ENCODE assay signal across 12 cellular contexts in genomic region chr13:76764429-76764828, GRCh38.
A peak's percentile ranks its signal among the peaks of the same experiment; 100 is the strongest.
DNase-seq lines count a peak whose midpoint lies in the region; ATAC-seq and TF ChIP-seq lines count a peak whose summit lies in the region.
"Had no signal": no experiment of that assay in that cellular context is flagged by ENCODE, and none has a peak within 500 bp of the region (broad histone marks: within the 10 kb centered on the region; RNA-seq: fewer than 3 reads in every experiment).

No MANE protein-coding gene starts in this region.

- H3K36me3 Mint-ChIP-seq in type B pancreatic cell = no peaks in the 10 kb centered on the region
- H3K36me3 Mint-ChIP-seq: T-cell had no signal

- TF ChIP-seq POLR2A in thyroid gland (IDR thresholded peaks at IDR 0.05) = no peak

- peaks cover 11% of the 10 kb centered on the region for H3K9me3 Mint-ChIP-seq in type B pancreatic cell
- H3K9me3 Mint-ChIP-seq: T-cell had no signal

- peaks cover 2% of the 10 kb centered on the region for H3K4me1 Mint-ChIP-seq in type B pancreatic cell (ENCODE audit: unreplicated experiment)

- 25 to 33% methylated on average over 1 of the region's 1 CpG for WGBS in thyroid gland, 2 donors

- TF ChIP-seq CTCF in coronary artery (IDR thresholded peaks at IDR 0.05) = no peak
- no peak for TF ChIP-seq CTCF in thyroid gland (IDR thresholded peaks at IDR 0.05)
- no peak for TF ChIP-seq CTCF in type B pancreatic cell (conservative IDR thresholded peaks at IDR 0.05)

- DNase-seq in DMS 273 (lab: John Stamatoyannopoulos, UW; ENCODE audit: unreplicated experiment) (peak; percentile 2), DMS 273 treated with DMSO at 0.1 percent for 48 hours (lab: John Stamatoyannopoulos, UW) (no peak), coronary artery (ENCODE audit: low spot score) (peak; percentile 75), left kidney (ENCODE audit: low read depth, low spot score) (peak; percentile 48), thyroid gland (peak; percentile 17 to 26), type B pancreatic cell (ENCODE audit: extremely low spot score, unreplicated experiment) (no peak), NCI-H345 (lab: John Stamatoyannopoulos, UW) (no peak)
- DNase-seq: NCI-H2107, T-cell had no signal

- H3K36me3 ChIP-seq in thyroid gland = no peaks in the 10 kb centered on the region
- H3K36me3 ChIP-seq: cardiac muscle cell had no signal

- H3K4me3 ChIP-seq in coronary artery (peak overlapping the region; percentile 31), thyroid gland (replicated peaks in 1 of 3) (no peak overlapping the region)
- H3K4me3 ChIP-seq: cardiac muscle cell had no signal

- no peak overlapping the region for H3K27ac Mint-ChIP-seq in type B pancreatic cell
- H3K27ac Mint-ChIP-seq: T-cell had no signal

- no peaks in the 10 kb centered on the region for H3K9me3 ChIP-seq in thyroid gland

- no peaks in the 10 kb centered on the region for H3K27me3 Mint-ChIP-seq in type B pancreatic cell
- H3K27me3 Mint-ChIP-seq: T-cell had no signal

- H3K27ac ChIP-seq in coronary artery (peak overlapping the region in 1 of 2 donors; percentile 81), thyroid gland (peak overlapping the region in 1 of 3 donors; percentile 41)
- H3K27ac ChIP-seq: 22Rv1, cardiac muscle cell had no signal

- H3K4me3 Mint-ChIP-seq in type B pancreatic cell = no peak overlapping the region
- H3K4me3 Mint-ChIP-seq: T-cell had no signal

- H3K4me1 ChIP-seq in thyroid gland = no peaks in the 10 kb centered on the region

- no peaks in the 10 kb centered on the region for H3K27me3 ChIP-seq in thyroid gland
- H3K27me3 ChIP-seq: cardiac muscle cell had no signal

- no peak for ATAC-seq in HG02852 (IDR thresholded peaks at IDR 0.05; ENCODE audit: unreplicated experiment)
- ATAC-seq: T-cell had no signal

- intact Hi-C loops in thyroid gland (cut with DNase I) = no loop called here

Comparison
In these comparisons a context has a peak if more than half of its experiments do, and no peak if none do; other contexts are left out.
1. DNase-seq: peak in DMS 273 (single experiment), coronary artery (single experiment), left kidney (single experiment) and thyroid gland (2 of 2); none in DMS 273 treated with DMSO at 0.1 percent for 48 hours (single experiment), type B pancreatic cell (single experiment) and NCI-H345 (single experiment).